Comparison of ENCODE assay signal across 10 cellular contexts in the genomic region with DNA sequence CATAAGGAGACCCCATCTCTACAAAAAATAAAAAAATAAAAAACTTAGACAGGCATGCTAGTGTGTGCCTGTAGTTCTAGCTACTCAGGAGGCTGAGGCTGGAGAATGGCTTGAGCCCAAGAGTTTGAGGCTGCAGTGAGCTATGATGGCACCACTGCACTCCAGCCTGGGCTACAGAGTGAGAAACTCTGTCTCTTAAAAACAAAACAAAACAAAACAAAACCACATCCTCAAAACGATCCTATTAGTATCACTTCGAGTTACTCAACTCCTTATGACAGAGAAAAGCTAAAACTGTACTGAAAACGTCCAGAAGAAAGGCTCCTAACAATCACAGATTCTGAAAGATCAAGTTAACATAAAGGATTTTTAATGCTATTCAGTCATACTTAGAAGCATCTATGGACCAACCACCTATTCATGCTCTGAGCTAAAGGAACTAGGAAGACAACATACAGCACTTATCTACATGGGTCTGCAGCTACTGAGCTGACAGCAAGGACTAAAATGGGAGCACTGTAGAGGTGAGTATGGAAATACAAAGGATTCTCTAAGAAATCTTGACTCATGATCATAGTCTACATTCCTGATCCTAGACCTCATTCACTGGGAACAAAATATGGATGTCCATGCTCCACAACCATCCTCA.
A peak's percentile ranks its signal among the peaks of the same experiment; 100 is the strongest.
DNase-seq lines count a peak whose midpoint lies in the region; ATAC-seq and TF ChIP-seq lines count a peak whose summit lies in the region.
"Had no signal": no experiment of that assay in that cellular context is flagged by ENCODE, and none has a peak within 500 bp of the region (broad histone marks: within the 10 kb centered on the region; RNA-seq: fewer than 3 reads in every experiment).

No MANE protein-coding gene starts in this region.

- DNase-seq in CD14-positive monocyte (ENCODE audit: low spot score) (no peak), T-helper 17 cell (no peak), NCI-H82 treated with DMSO at 0.1 percent for 48 hours (lab: John Stamatoyannopoulos, UW; ENCODE audit: unreplicated experiment) (no peak), mesothelial cell of epicardium (ENCODE audit: low spot score in 2 of 2, unreplicated experiment in 2 of 2) (no peak), cerebellar cortex (ENCODE audit: low spot score) (no peak)
- no peak for DNase-seq in stimulated activated naive CD4-positive, alpha-beta T cell (lab: John Stamatoyannopoulos, UW)
- DNase-seq: NCI-H187 had no signal

- H3K9me3 Mint-ChIP-seq in CD14-positive monocyte (no peaks in the 10 kb centered on the region), mesothelial cell of epicardium (peaks cover 11% of the 10 kb centered on the region)
- H3K9me3 Mint-ChIP-seq: activated naive CD4-positive, alpha-beta T cell treated with anti-CD3 and anti-CD28 coated beads, Interleukin-2, amount 50 U/mL, for 24 hours had no signal

- intact Hi-C loops in CD14-positive monocyte (cut with micrococcal nuclease) = no loop called here

- peak overlapping the region; percentile 84 to 96 (median 93) for H3K27ac Mint-ChIP-seq in CD14-positive monocyte
- H3K27ac Mint-ChIP-seq in T-helper 17 cell = peak overlapping the region; percentile 56
- H3K27ac Mint-ChIP-seq in mesothelial cell of epicardium = no peak overlapping the region
- H3K27ac Mint-ChIP-seq: activated naive CD4-positive, alpha-beta T cell treated with anti-CD3 and anti-CD28 coated beads, Interleukin-2, amount 50 U/mL, for 24 hours had no signal

- H3K4me1 Mint-ChIP-seq in CD14-positive monocyte (peaks cover 39% of the 10 kb centered on the region), T-helper 17 cell (peaks cover 28% of the 10 kb centered on the region), mesothelial cell of epicardium (peaks cover 3% of the 10 kb centered on the region)

- H3K27me3 Mint-ChIP-seq in CD14-positive monocyte (ENCODE audit: low read depth in 3 of 3) (peaks cover 0 to 3% (median 0%) of the 10 kb centered on the region in 3 donors), T-helper 17 cell (no peaks in the 10 kb centered on the region), mesothelial cell of epicardium (ENCODE audit: low read depth) (no peaks in the 10 kb centered on the region)
- H3K27me3 Mint-ChIP-seq: activated naive CD4-positive, alpha-beta T cell treated with anti-CD3 and anti-CD28 coated beads, Interleukin-2, amount 50 U/mL, for 24 hours had no signal

- H3K36me3 Mint-ChIP-seq in CD14-positive monocyte (peaks cover 5 to 10% of the 10 kb centered on the region in 2 donors), T-helper 17 cell (ENCODE audit: low read depth) (peaks cover 8% of the 10 kb centered on the region), mesothelial cell of epicardium (peaks cover 19% of the 10 kb centered on the region)

- no peak for TF ChIP-seq CTCF in CD14-positive monocyte (IDR thresholded peaks at IDR 0.05)
- TF ChIP-seq CTCF in mesothelial cell of epicardium (IDR thresholded peaks at IDR 0.05; ENCODE audit: unreplicated experiment) = no peak

- ATAC-seq in GM19025 (IDR thresholded peaks at IDR 0.05; ENCODE audit: low read depth, unreplicated experiment) (peak; percentile 86), HG02981 (IDR thresholded peaks at IDR 0.05; ENCODE audit: unreplicated experiment) (peak; percentile 96), T-helper 17 cell (peak; percentile 60)

- H3K4me3 Mint-ChIP-seq in CD14-positive monocyte (peak overlapping the region; percentile 48 to 79), T-helper 17 cell (peak overlapping the region; percentile 55), mesothelial cell of epicardium (no peak overlapping the region)
- H3K4me3 Mint-ChIP-seq: activated naive CD4-positive, alpha-beta T cell treated with anti-CD3 and anti-CD28 coated beads, Interleukin-2, amount 50 U/mL, for 24 hours had no signal

- H3K9me3 ChIP-seq in T-helper 17 cell (ENCODE audit: control insufficient read depth, low read length, poor library complexity, severe bottlenecking) = no peaks in the 10 kb centered on the region
